ENCODE assay signal across 15 cellular contexts in genomic region chr16:79580465-79581200, GRCh38.
"Had no signal": no experiment of that assay in that cellular context is flagged by ENCODE, and none has a peak within 500 bp of the region (broad histone marks: within the 10 kb centered on the region; RNA-seq: fewer than 3 reads in every experiment).

No MANE protein-coding gene starts in this region.

- H3K4me1 ChIP-seq: colonic mucosa, left ventricle myocardium inferior, tibial artery had no signal

- H3K9me3 ChIP-seq: colonic mucosa, left ventricle myocardium inferior, tibial artery had no signal

- H3K27me3 ChIP-seq: colonic mucosa, tibial artery had no signal

- H3K27ac ChIP-seq: colonic mucosa, dorsolateral prefrontal cortex, left ventricle myocardium inferior, tibial artery had no signal

- ATAC-seq: activated T-cell treated with anti-CD3 and anti-CD28 coated beads, Interleukin-2, amount 50 U/mL, for 4 hours; natural killer cell treated with Interleukin-12 subunit alpha and Interleukin-12 subunit beta and Interleukin-15 and Interleukin-18, amount 100 ng/mL, for 72 hours had no signal

- H3K4me3 ChIP-seq: colonic mucosa, dorsolateral prefrontal cortex, left ventricle myocardium inferior, tibial artery had no signal

- H3K36me3 ChIP-seq: colonic mucosa, left ventricle myocardium inferior, tibial artery had no signal

- DNase-seq: activated CD8-positive, alpha-beta memory T cell treated with anti-CD3 and anti-CD28 coated beads for 24 hours; activated CD8-positive, alpha-beta memory T cell treated with anti-CD3 and anti-CD28 coated beads, Interleukin-2, amount 50 U/mL, for 4 hours; activated naive CD4-positive, alpha-beta T cell treated with Interleukin-2 at 50 U/mL for 16 hours; activated naive CD8-positive, alpha-beta T cell treated with anti-CD3 and anti-CD28 coated beads for 36 hours; activated T-cell treated with anti-CD3 and anti-CD28 coated beads, Interleukin-2, amount 50 U/mL, for 4 hours; colonic mucosa; dorsolateral prefrontal cortex; left ventricle myocardium inferior; occipital lobe; retina; substantia nigra; T-helper 1 cell; T-helper 9 cell; tibial artery had no signal
